In genomic region chr17:7930841-7931631, GRCh38 we compare ENCODE assay signal across 8 cellular contexts. TPM values are rescaled to one million over a fixed set of nuclear protein-coding genes. Genes with fewer than 3 reads are reported as not detected.
DNase-seq lines count a peak whose midpoint lies in the region; TF ChIP-seq lines count a peak whose summit lies in the region.

No MANE protein-coding gene starts in this region.

- H3K36me3 Mint-ChIP-seq in activated naive CD4-positive, alpha-beta T cell treated with anti-CD3 and anti-CD28 coated beads, Interleukin-2, amount 10 ng/mL, durations not matched to agents 7 days and 5 days = peaks cover 34% of the 10 kb centered on the region
- H3K36me3 Mint-ChIP-seq in type B pancreatic cell = peaks cover 13% of the 10 kb centered on the region

- intact Hi-C loops in lower leg skin (cut with DNase I; ENCODE audit: low total_unique reads) = no loop called here

- WGBS in lower leg skin, 2 donors = 38 to 40% methylated on average over 20 of the region's 20 CpGs

- peak overlapping the region; percentile 95 for H3K27ac Mint-ChIP-seq in activated naive CD4-positive, alpha-beta T cell treated with anti-CD3 and anti-CD28 coated beads, Interleukin-2, amount 10 ng/mL, durations not matched to agents 7 days and 5 days
- peak overlapping the region; percentile 97 for H3K27ac Mint-ChIP-seq in type B pancreatic cell

- H3K4me3 Mint-ChIP-seq in activated naive CD4-positive, alpha-beta T cell treated with anti-CD3 and anti-CD28 coated beads, Interleukin-2, amount 10 ng/mL, durations not matched to agents 7 days and 5 days = peak overlapping the region; percentile 91
- peak overlapping the region; percentile 100 for H3K4me3 Mint-ChIP-seq in type B pancreatic cell

- CTCF ChIA-PET in activated naive CD4-positive, alpha-beta T cell treated with anti-CD3 and anti-CD28 coated beads, Interleukin-2, amount 10 ng/mL, durations not matched to agents 7 days and 5 days (lab: Charles Lee) = interaction anchor here (0.8 to 3.8 kb wide), 9 partner anchors 9 to 244 kb away, joined by 3 to 28 read pairs (median 6); partner anchors contain the start of genes RNF227 and TP53

- H3K27me3 Mint-ChIP-seq in activated naive CD4-positive, alpha-beta T cell treated with anti-CD3 and anti-CD28 coated beads, Interleukin-2, amount 10 ng/mL, durations not matched to agents 7 days and 5 days = no peaks in the 10 kb centered on the region
- peaks cover 24% of the 10 kb centered on the region for H3K27me3 Mint-ChIP-seq in type B pancreatic cell

- no peak for DNase-seq in activated naive CD4-positive, alpha-beta T cell treated with anti-CD3 and anti-CD28 coated beads, Interleukin-2, amount 10 ng/mL, durations not matched to agents 7 days and 5 days
- DNase-seq in activated naive CD4-positive, alpha-beta T cell treated with anti-CD3 and anti-CD28 coated beads, Interleukin-2, amount 50 U/mL, for 16 hours = no peak
- no peak for DNase-seq in astrocyte of the cerebellum (ENCODE audit: low read depth)
- no peak for DNase-seq in lower leg skin (ENCODE audit: low spot score in 2 of 2)
- DNase-seq in type B pancreatic cell (ENCODE audit: extremely low spot score, unreplicated experiment) = no peak
- no peak for DNase-seq in NCI-H2029 (lab: John Stamatoyannopoulos, UW)
- no peak for DNase-seq in GM13976 (ENCODE audit: low spot score)
- DNase-seq in NCI-H510A (lab: John Stamatoyannopoulos, UW) = no peak

- in situ Hi-C loops in astrocyte of the cerebellum (cut with HindIII; ENCODE audit: low sequenced_read_pairs) = no loop called here
- in situ Hi-C loops in GM13976 (cut with MboI; ENCODE audit: low sequenced_read_pairs, unreplicated experiment) = no loop called here

- TF ChIP-seq POLR2A in lower leg skin (IDR thresholded peaks at IDR 0.05) = no peak

- peak overlapping the region; percentile 93 for H3K4me3 ChIP-seq in astrocyte of the cerebellum (ENCODE audit: low read depth, low read length)
- peak overlapping the region; percentile 73 for H3K4me3 ChIP-seq in lower leg skin (ENCODE audit: low read depth, poor library complexity, severe bottlenecking)

- TF ChIP-seq CTCF in astrocyte of the cerebellum (IDR thresholded peaks at IDR 0.05; ENCODE audit: low read depth, low read length, missing control alignments) (no peak), lower leg skin (IDR thresholded peaks at IDR 0.05) (no peak), type B pancreatic cell (conservative IDR thresholded peaks at IDR 0.05) (no peak), GM13976 (IDR thresholded peaks at IDR 0.05; ENCODE audit: borderline replicate concordance, control extremely low read depth, extremely low read depth, insufficient read depth, missing control alignments) (no peak)

- H3K9me3 Mint-ChIP-seq in activated naive CD4-positive, alpha-beta T cell treated with anti-CD3 and anti-CD28 coated beads, Interleukin-2, amount 10 ng/mL, durations not matched to agents 7 days and 5 days = no peaks in the 10 kb centered on the region
- no peaks in the 10 kb centered on the region for H3K9me3 Mint-ChIP-seq in type B pancreatic cell

- peaks cover 50% of the 10 kb centered on the region for H3K4me1 Mint-ChIP-seq in activated naive CD4-positive, alpha-beta T cell treated with anti-CD3 and anti-CD28 coated beads, Interleukin-2, amount 10 ng/mL, durations not matched to agents 7 days and 5 days
- peaks cover 35% of the 10 kb centered on the region for H3K4me1 Mint-ChIP-seq in type B pancreatic cell (ENCODE audit: unreplicated experiment)

RNA-seq across cellular contexts. Expression of gene TRAPPC1, which starts 0.7 kb away (rescaled TPM):
- 10 to 100 TPM; 39.8 to 62.5 (median 52.2) TPM for total RNA-seq in lower leg skin
- total RNA-seq in type B pancreatic cell (ENCODE audit: low replicate concordance) = 145 and 150 TPM in 2 replicates

RNA-seq across cellular contexts. Expression of gene CNTROB, which starts 1.0 kb away (rescaled TPM):
- total RNA-seq in lower leg skin = 10 to 100 TPM; 23.4 to 43.1 (median 27.0) TPM
- 23.3 and 42.6 TPM in 2 replicates for total RNA-seq in type B pancreatic cell (ENCODE audit: low replicate concordance)

RNA-seq across cellular contexts. Expression of gene KCNAB3, which starts 1.4 kb away (rescaled TPM):
- total RNA-seq in lower leg skin (under 1 TPM; 0.10 to 0.49 (median 0.24) TPM), type B pancreatic cell (ENCODE audit: low replicate concordance) (2.8 and 9.9 TPM in 2 replicates)

RNA-seq across cellular contexts. Expression of gene RNF227, which starts 14.9 kb away (rescaled TPM):
- total RNA-seq in lower leg skin = 100 to 1,000 TPM; 111 to 202 (median 172) TPM
- 3.3 and 3.8 TPM in 2 replicates for total RNA-seq in type B pancreatic cell (ENCODE audit: low replicate concordance)

RNA-seq across cellular contexts. Expression of gene CHD3, which starts 42.4 kb away (rescaled TPM):
- 10 to 100 TPM; 36.8 to 71.1 (median 54.8) TPM for total RNA-seq in lower leg skin
- 170 and 172 TPM in 2 replicates for total RNA-seq in type B pancreatic cell (ENCODE audit: low replicate concordance)
